8 cellular contexts compared by ENCODE assay signal in the genomic region with DNA sequence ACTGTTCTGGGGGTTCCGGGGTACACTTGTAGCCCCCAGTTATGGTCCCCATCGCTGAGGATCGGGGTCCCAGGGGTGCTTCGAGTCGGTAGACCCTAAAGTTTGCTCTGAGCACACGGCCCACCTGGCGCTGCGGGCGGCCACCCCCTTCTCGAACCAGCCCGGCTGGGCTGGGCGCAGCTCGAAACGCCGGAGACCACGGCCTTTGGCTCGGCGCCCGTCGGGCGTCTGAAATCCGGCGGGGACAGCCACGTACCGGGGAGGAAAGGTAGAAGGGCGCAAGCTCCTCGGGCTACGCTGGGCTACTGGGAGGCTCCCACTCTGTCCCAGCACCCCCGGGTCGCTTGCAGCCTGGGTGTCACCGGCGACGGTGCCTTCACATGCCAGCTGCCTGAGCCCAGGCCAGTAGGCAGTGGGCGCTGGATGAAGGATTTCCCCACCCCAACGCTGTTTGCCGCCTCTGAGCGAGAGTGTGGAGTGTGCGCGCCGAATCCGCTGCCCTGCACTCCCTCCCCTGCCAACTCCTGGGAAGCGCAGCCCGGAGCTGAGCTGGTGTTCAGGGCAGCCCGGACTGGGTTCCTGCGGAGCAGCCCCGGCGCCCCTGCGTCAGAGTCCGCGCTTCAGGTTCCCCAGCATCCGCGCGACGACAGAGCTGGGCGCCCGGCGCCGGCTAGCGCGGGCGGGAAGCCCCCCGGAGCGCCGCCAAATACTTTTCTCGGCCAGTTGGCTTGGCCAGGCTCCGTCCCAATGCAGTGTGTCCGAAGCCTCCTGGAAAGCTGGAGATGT. TPM values are rescaled to one million over a fixed set of nuclear protein-coding genes. Genes with fewer than 3 reads are reported as not detected.
DNase-seq lines count a peak whose midpoint lies in the region; ATAC-seq and TF ChIP-seq lines count a peak whose summit lies in the region.

No MANE protein-coding gene starts in this region.

- H3K27me3 ChIP-seq in SK-N-SH (ENCODE audit: insufficient read depth), result no peaks in the 10 kb centered on the region; the same call in 1 of the 2 replicates
- H3K27me3 ChIP-seq in dorsolateral prefrontal cortex, result peaks cover 0 to 64% (median 6%) of the 10 kb centered on the region in 45 donors
- peaks cover 5% of the 10 kb centered on the region for H3K27me3 ChIP-seq in lung (ENCODE audit: control insufficient read depth, insufficient read depth)

- H3K36me3 ChIP-seq in SK-N-SH (replicated peaks in 1 of 2; ENCODE audit: control insufficient read depth in 1 of 2, insufficient read depth in 2 of 2, low read length in 1 of 2) (no peaks in the 10 kb centered on the region), lung (ENCODE audit: control insufficient read depth in 2 of 2, insufficient read depth in 2 of 2, low read length in 2 of 2) (no peaks in the 10 kb centered on the region)

- POLR2A ChIA-PET in SK-N-SH (lab: Yijun Ruan, JAX), result no interaction called here

- peaks cover 6% of the 10 kb centered on the region for H3F3A ChIP-seq in SK-N-SH (replicated peaks; ENCODE audit: insufficient read depth)

- ATAC-seq in lung (ENCODE audit: insufficient read depth, low FRiP score), result peak; percentile 28

- no peaks in the 10 kb centered on the region for H4K20me1 ChIP-seq in SK-N-SH (ENCODE audit: insufficient read depth)

- TF ChIP-seq RAD21 in SK-N-SH (IDR thresholded peaks at IDR 0.05; ENCODE audit: low read length), result no peak

- TF ChIP-seq CTCF in SK-N-SH (IDR thresholded peaks at IDR 0.05) (no peak), dorsolateral prefrontal cortex (IDR thresholded peaks at IDR 0.05 in 54 of 56, conservative IDR thresholded peaks at IDR 0.05 in 2 of 56; ENCODE audit: low read depth in 1 of 56, partially characterized antibody in 56 of 56) (peak in 2 of 56 donors; percentile 9 to 13), lung (IDR thresholded peaks at IDR 0.05; ENCODE audit: control extremely low read depth, extremely low read depth) (no peak)

- H3K27ac ChIP-seq in SK-N-SH (ENCODE audit: low read depth in 2 of 2, low read length in 1 of 2) (peak overlapping the region in 1 of 2 experiments; percentile 65; a peak in 1 of 4 replicates), dorsolateral prefrontal cortex (peak overlapping the region in 53 of 59 donors; percentile 21 to 95 (median 90)), lung (ENCODE audit: low read depth in 1 of 2, low read length in 1 of 2) (peak overlapping the region; percentile 45 to 53), substantia nigra (ENCODE audit: low read depth, low read length, poor library complexity, severe bottlenecking) (peak overlapping the region; percentile 75)

- no peaks in the 10 kb centered on the region for H3K9me2 ChIP-seq in SK-N-SH

- CTCF ChIA-PET in SK-N-SH (lab: Yijun Ruan, JAX), result interaction anchor here (1.0 to 4.8 kb wide), 9 partner anchors 12 to 425 kb away, joined by 3 to 18 read pairs (median 3); partner anchors contain the start of gene EOLA2

- intact Hi-C loops in dorsolateral prefrontal cortex (cut with DNase I), result loop anchor here (2.0 to 10.0 kb wide), 9 partner anchors 73 to 426 kb away; partner anchors contain the start of genes MTMR1 (in 2 of the 2) and EOLA2 (in 1 of the 2)

- peak overlapping the region; percentile 87 for H3K4me2 ChIP-seq in SK-N-SH

- H3K4me1 ChIP-seq in SK-N-SH (ENCODE audit: control insufficient read depth in 1 of 2, insufficient read depth in 2 of 2, low read depth in 1 of 2, low read length in 1 of 2), result peaks cover 0 to 16% of the 10 kb centered on the region in 2 experiments; a peak in 1 of 4 replicates
- peaks cover 0 to 4% of the 10 kb centered on the region in 2 donors for H3K4me1 ChIP-seq in lung (ENCODE audit: control insufficient read depth in 2 of 2, insufficient read depth in 2 of 2, low read length in 2 of 2)

- no peak for TF ChIP-seq EP300 in SK-N-SH (IDR thresholded peaks at IDR 0.05; ENCODE audit: borderline replicate concordance in 1 of 2, low read depth in 1 of 2, low read length in 1 of 2)

- DNase-seq in NCI-H748 (lab: John Stamatoyannopoulos, UW; ENCODE audit: unreplicated experiment) (peak; percentile 43), NCI-H748 treated with DMSO at 0.1 percent for 48 hours (lab: John Stamatoyannopoulos, UW) (no peak), SK-N-SH (peak; percentile 69), dorsolateral prefrontal cortex (peak in 6 of 10 donors; percentile 23 to 59 (median 45)), lung (ENCODE audit: low spot score) (peak; percentile 35), substantia nigra (lab: John Stamatoyannopoulos, UW) (peak in 36 of 49 donors; percentile 6 to 62 (median 25)), NCI-H128 (lab: John Stamatoyannopoulos, UW; ENCODE audit: unreplicated experiment) (no peak)
- DNase-seq in activated CD4-positive, CD25-positive, alpha-beta regulatory T cell treated with anti-CD3 and anti-CD28 coated beads, Interleukin-2, amount 50 U/mL, for 72 hours, result no peak

- WGBS in SK-N-SH (ENCODE audit: low lambda C conversion rate), result 24% methylated on average over 24 of the region's 67 CpGs
- 0 to 32% methylated on average over 27 to 67 of the region's 67 CpGs for WGBS in lung, 2 donors

- H2AFZ ChIP-seq in SK-N-SH (ENCODE audit: low read depth), result 0 out of 2 replicates have a peak overlapping the region, but pooled peaks have one; percentile 29

- peaks cover 42% of the 10 kb centered on the region for H3K79me2 ChIP-seq in SK-N-SH (ENCODE audit: insufficient read depth)

- H3K4me3 ChIP-seq in SK-N-SH (ENCODE audit: low read depth in 2 of 2, low read length in 1 of 2), result peak overlapping the region; percentile 58 to 68
- H3K4me3 ChIP-seq in dorsolateral prefrontal cortex, result peak overlapping the region; percentile 45 to 77 (median 64)
- peak overlapping the region; percentile 47 for H3K4me3 ChIP-seq in lung

- H3K9ac ChIP-seq in SK-N-SH, result peak overlapping the region; percentile 68; the same call in 1 of the 2 replicates

- H3K9me3 ChIP-seq in SK-N-SH (no peaks in the 10 kb centered on the region), lung (ENCODE audit: control insufficient read depth in 2 of 2, insufficient read depth in 1 of 2, low read length in 1 of 2) (peaks cover 0 to 4% of the 10 kb centered on the region in 2 donors)

TF ChIP-seq in SK-N-SH, 30 proteins besides CTCF, POLR2A, EP300 and RAD21 (continues in another document):
- TF ChIP-seq PBX3 (IDR thresholded peaks at IDR 0.05) (no peak), POLR2AphosphoS5 (IDR thresholded peaks at IDR 0.05; ENCODE audit: low read depth, low read length) (no peak), MXI1 (IDR thresholded peaks at IDR 0.05; ENCODE audit: low read depth, low read length) (no peak), EZH2phosphoT487 (IDR thresholded peaks at IDR 0.05; ENCODE audit: borderline replicate concordance, low read depth) (no peak), FOXJ3 (CRISPR knock-in tag; IDR thresholded peaks at IDR 0.05) (no peak), GABPA (IDR thresholded peaks at IDR 0.05; ENCODE audit: low read depth) (no peak), SMC3 (IDR thresholded peaks at IDR 0.05; ENCODE audit: low read depth, low read length) (no peak), ELF1 (IDR thresholded peaks at IDR 0.05) (no peak), FOSL2 (IDR thresholded peaks at IDR 0.05; ENCODE audit: borderline replicate concordance, low read depth) (no peak), YY1 (IDR thresholded peaks at IDR 0.05; ENCODE audit: low read depth) (no peak), RXRA (IDR thresholded peaks at IDR 0.05; ENCODE audit: borderline replicate concordance, low read depth) (no peak), NRF1 (IDR thresholded peaks at IDR 0.05; ENCODE audit: low read depth, low read length) (no peak)
- TF ChIP-seq, protein P1, sequence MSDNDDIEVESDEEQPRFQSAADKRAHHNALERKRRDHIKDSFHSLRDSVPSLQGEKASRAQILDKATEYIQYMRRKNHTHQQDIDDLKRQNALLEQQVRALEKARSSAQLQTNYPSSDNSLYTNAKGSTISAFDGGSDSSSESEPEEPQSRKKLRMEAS (IDR thresholded peaks at IDR 0.05; ENCODE audit: low read depth), result no peak
- TF ChIP-seq, protein P2, sequence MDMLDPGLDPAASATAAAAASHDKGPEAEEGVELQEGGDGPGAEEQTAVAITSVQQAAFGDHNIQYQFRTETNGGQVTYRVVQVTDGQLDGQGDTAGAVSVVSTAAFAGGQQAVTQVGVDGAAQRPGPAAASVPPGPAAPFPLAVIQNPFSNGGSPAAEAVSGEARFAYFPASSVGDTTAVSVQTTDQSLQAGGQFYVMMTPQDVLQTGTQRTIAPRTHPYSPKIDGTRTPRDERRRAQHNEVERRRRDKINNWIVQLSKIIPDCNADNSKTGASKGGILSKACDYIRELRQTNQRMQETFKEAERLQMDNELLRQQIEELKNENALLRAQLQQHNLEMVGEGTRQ (IDR thresholded peaks at IDR 0.05; ENCODE audit: borderline replicate concordance, low read depth, low read length), result no peak
- TF ChIP-seq, protein P3, sequence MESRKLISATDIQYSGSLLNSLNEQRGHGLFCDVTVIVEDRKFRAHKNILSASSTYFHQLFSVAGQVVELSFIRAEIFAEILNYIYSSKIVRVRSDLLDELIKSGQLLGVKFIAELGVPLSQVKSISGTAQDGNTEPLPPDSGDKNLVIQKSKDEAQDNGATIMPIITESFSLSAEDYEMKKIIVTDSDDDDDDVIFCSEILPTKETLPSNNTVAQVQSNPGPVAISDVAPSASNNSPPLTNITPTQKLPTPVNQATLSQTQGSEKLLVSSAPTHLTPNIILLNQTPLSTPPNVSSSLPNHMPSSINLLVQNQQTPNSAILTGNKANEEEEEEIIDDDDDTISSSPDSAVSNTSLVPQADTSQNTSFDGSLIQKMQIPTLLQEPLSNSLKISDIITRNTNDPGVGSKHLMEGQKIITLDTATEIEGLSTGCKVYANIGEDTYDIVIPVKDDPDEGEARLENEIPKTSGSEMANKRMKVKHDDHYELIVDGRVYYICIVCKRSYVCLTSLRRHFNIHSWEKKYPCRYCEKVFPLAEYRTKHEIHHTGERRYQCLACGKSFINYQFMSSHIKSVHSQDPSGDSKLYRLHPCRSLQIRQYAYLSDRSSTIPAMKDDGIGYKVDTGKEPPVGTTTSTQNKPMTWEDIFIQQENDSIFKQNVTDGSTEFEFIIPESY (IDR thresholded peaks at IDR 0.05; ENCODE audit: borderline replicate concordance, low read depth), result no peak

RNA-seq across cellular contexts. Expression of gene MAMLD1, which starts 0.6 kb away (rescaled TPM):
- polyA plus RNA-seq in SK-N-SH (2012; rRNA removed), result 2.9 and 4.4 TPM in 2 replicates
- polyA plus RNA-seq in SK-N-SH (2012; cell fraction: cytosol; rRNA removed), result 2.8 and 2.9 TPM in 2 replicates
- 20.1 and 20.2 TPM in 2 replicates for polyA plus RNA-seq in SK-N-SH (2012; cell fraction: nucleus; rRNA removed)
- total RNA-seq in dorsolateral prefrontal cortex, result 10 to 100 TPM; 10.3 to 32.7 (median 18.7) TPM
- total RNA-seq in lung, result 1 to 10 TPM; 2.8 to 6.7 TPM
- 1 to 10 TPM; 1.9 to 2.7 TPM for polyA plus RNA-seq in lung

Comparison
In these comparisons a context has a peak if more than half of its experiments do, and no peak if none do; other contexts are left out.
1. DNase-seq: peak in NCI-H748 (single experiment), SK-N-SH (single experiment), dorsolateral prefrontal cortex (6 of 10), lung (single experiment) and substantia nigra (36 of 49); none in NCI-H748 treated with DMSO at 0.1 percent for 48 hours (single experiment), NCI-H128 (single experiment) and activated CD4-positive, CD25-positive, alpha-beta regulatory T cell treated with anti-CD3 and anti-CD28 coated beads, Interleukin-2, amount 50 U/mL, for 72 hours (single experiment).
2. Peak in every context shown above with its lines, with median percentiles within 50 percentile points of each other: H3K4me3 ChIP-seq.